ENCODE assay signal across 21 cellular contexts in the genomic region with DNA sequence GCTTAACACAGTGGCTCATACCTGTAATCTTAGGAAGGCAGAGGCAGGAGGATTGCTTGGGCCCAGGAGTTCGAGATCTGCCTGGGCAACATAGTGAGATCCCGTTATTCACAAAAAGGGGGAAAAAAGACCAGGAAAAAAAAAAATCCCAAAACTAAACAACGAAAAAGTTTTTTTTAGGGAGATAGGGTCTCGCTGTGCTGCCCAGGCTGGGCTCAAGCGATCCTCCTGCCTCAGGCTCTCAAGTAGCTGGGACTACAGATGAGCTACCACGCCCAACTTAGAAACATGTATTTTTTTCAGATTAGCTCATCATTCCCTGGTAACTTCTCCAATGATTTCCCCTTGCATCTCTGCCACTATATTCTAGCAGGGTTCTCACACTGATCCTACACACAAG. TPM values are rescaled to one million over a fixed set of nuclear protein-coding genes. Genes with fewer than 3 reads are reported as not detected.
DNase-seq lines count a peak whose midpoint lies in the region; ATAC-seq and TF ChIP-seq lines count a peak whose summit lies in the region.
"Had no signal": no experiment of that assay in that cellular context is flagged by ENCODE, and none has a peak within 500 bp of the region (broad histone marks: within the 10 kb centered on the region; RNA-seq: fewer than 3 reads in every experiment).

No MANE protein-coding gene starts in this region.

- 81% methylated on average over 6 of the region's 6 CpGs for WGBS in hepatocyte (ENCODE audit: low lambda C conversion rate, missing lambda C conversion rate)

- no peak overlapping the region for H2AFZ ChIP-seq in hepatocyte

- no peaks in the 10 kb centered on the region for H3K27me3 ChIP-seq in HL-60 (ENCODE audit: insufficient read depth, poor library complexity, severe bottlenecking)
- no peaks in the 10 kb centered on the region for H3K27me3 ChIP-seq in hepatocyte
- H3K27me3 ChIP-seq in rectal smooth muscle tissue (ENCODE audit: control insufficient read depth, insufficient read depth, low read length): peaks cover under 1% of the 10 kb centered on the region
- no peaks in the 10 kb centered on the region for H3K27me3 ChIP-seq in effector memory CD4-positive, alpha-beta T cell (replicated peaks; ENCODE audit: control insufficient read depth, insufficient read depth, low read length, poor library complexity, severe bottlenecking)
- H3K27me3 ChIP-seq: right lobe of liver had no signal

- H3K4me1 Mint-ChIP-seq in CD14-positive monocyte: peaks cover 44% of the 10 kb centered on the region

- H3K9me2 ChIP-seq in hepatocyte (replicated peaks; ENCODE audit: insufficient read depth): no peaks in the 10 kb centered on the region

- H3K27ac ChIP-seq in HL-60 (replicated peaks): peak overlapping the region; percentile 21; the same call in 1 of the 2 replicates
- peak overlapping the region; percentile 93 for H3K27ac ChIP-seq in hepatocyte
- H3K27ac ChIP-seq in rectal smooth muscle tissue (ENCODE audit: low read depth, low read length): peak overlapping the region; percentile 68
- H3K27ac ChIP-seq in effector memory CD4-positive, alpha-beta T cell (ENCODE audit: insufficient read depth, low read length, poor library complexity, severe bottlenecking): no peak overlapping the region
- H3K27ac ChIP-seq: right lobe of liver had no signal

- H3K27me3 Mint-ChIP-seq in CD14-positive monocyte (ENCODE audit: low read depth in 3 of 3): peaks cover 0 to 51% (median 0%) of the 10 kb centered on the region in 3 donors
- H3K27me3 Mint-ChIP-seq: activated naive CD4-positive, alpha-beta T cell treated with anti-CD3 and anti-CD28 coated beads, Interleukin-2, amount 10 ng/mL, durations not matched to agents 7 days and 5 days; CD4-positive, CD25-positive, alpha-beta regulatory T cell had no signal

- ATAC-seq in HG03469 (IDR thresholded peaks at IDR 0.05; ENCODE audit: unreplicated experiment): no peak
- ATAC-seq: right lobe of liver had no signal

- H3K4me1 ChIP-seq in hepatocyte (ENCODE audit: insufficient read depth): peaks cover 41% of the 10 kb centered on the region
- H3K4me1 ChIP-seq in rectal smooth muscle tissue (ENCODE audit: control insufficient read depth, insufficient read depth, low read length): peaks cover 22% of the 10 kb centered on the region
- no peaks in the 10 kb centered on the region for H3K4me1 ChIP-seq in effector memory CD4-positive, alpha-beta T cell (ENCODE audit: control insufficient read depth, insufficient read depth, low read length, poor library complexity, severe bottlenecking)
- H3K4me1 ChIP-seq: HAP-1 had no signal

- intact Hi-C loops in CD14-positive monocyte (cut with micrococcal nuclease): no loop called here

- DNase-seq in CD14-positive monocyte (ENCODE audit: low spot score) (no peak), HL-60 (ENCODE audit: low read depth in 1 of 2, low spot score in 1 of 2) (no peak), hepatocyte (ENCODE audit: low spot score) (no peak), GF-D8 (lab: John Stamatoyannopoulos, UW) (no peak), DMS153 (lab: John Stamatoyannopoulos, UW) (no peak)
- DNase-seq in effector memory CD4-positive, alpha-beta T cell: no peak
- DNase-seq: activated CD4-positive, CD25-positive, alpha-beta regulatory T cell; activated naive CD4-positive, alpha-beta T cell treated with anti-CD3 and anti-CD28 coated beads, Interleukin-2, amount 10 ng/mL, durations not matched to agents 7 days and 5 days; anterior cingulate cortex; caudate nucleus; CD4-positive, CD25-positive, alpha-beta regulatory T cell; dermis blood vessel endothelial cell; KG1; NCI-H146; NCI-H2171 treated with DMSO at 0.1 percent for 48 hours; right lobe of liver; T1000 had no signal

- H3K9ac ChIP-seq in rectal smooth muscle tissue (ENCODE audit: low read length): no peak overlapping the region

- TF ChIP-seq CTCF in CD14-positive monocyte (IDR thresholded peaks at IDR 0.05) (no peak), HL-60 (IDR thresholded peaks at IDR 0.05; ENCODE audit: insufficient read depth, low read length) (no peak), hepatocyte (IDR thresholded peaks at IDR 0.05; ENCODE audit: poor library complexity) (no peak)

- H3K4me3 Mint-ChIP-seq in CD14-positive monocyte: no peak overlapping the region
- H3K4me3 Mint-ChIP-seq: activated naive CD4-positive, alpha-beta T cell treated with anti-CD3 and anti-CD28 coated beads, Interleukin-2, amount 10 ng/mL, durations not matched to agents 7 days and 5 days; CD4-positive, CD25-positive, alpha-beta regulatory T cell had no signal

- H3K79me2 ChIP-seq in hepatocyte: peaks cover 42% of the 10 kb centered on the region

- H3K36me3 ChIP-seq in hepatocyte (replicated peaks; ENCODE audit: insufficient read depth, low read depth) (no peaks in the 10 kb centered on the region), rectal smooth muscle tissue (ENCODE audit: control insufficient read depth, insufficient read depth, low read length) (no peaks in the 10 kb centered on the region)
- peaks cover 14% of the 10 kb centered on the region for H3K36me3 ChIP-seq in effector memory CD4-positive, alpha-beta T cell (ENCODE audit: control insufficient read depth, insufficient read depth, low read length)
- H3K36me3 ChIP-seq: right lobe of liver had no signal

- H3K36me3 Mint-ChIP-seq in CD14-positive monocyte: peaks cover 43 to 47% of the 10 kb centered on the region in 2 donors

- H4K20me1 ChIP-seq in hepatocyte (ENCODE audit: insufficient read depth, poor library complexity, severe bottlenecking): no peaks in the 10 kb centered on the region

- no peak overlapping the region for H3K4me2 ChIP-seq in hepatocyte

- H3K9me3 ChIP-seq in hepatocyte (ENCODE audit: low read depth): no peaks in the 10 kb centered on the region
- H3K9me3 ChIP-seq in effector memory CD4-positive, alpha-beta T cell (ENCODE audit: control insufficient read depth, low read length): no peaks in the 10 kb centered on the region
- H3K9me3 ChIP-seq: HAP-1, right lobe of liver had no signal

- peak overlapping the region in 4 of 7 donors; percentile 30 to 95 (median 86) for H3K27ac Mint-ChIP-seq in CD14-positive monocyte
- H3K27ac Mint-ChIP-seq: activated naive CD4-positive, alpha-beta T cell treated with anti-CD3 and anti-CD28 coated beads, Interleukin-2, amount 10 ng/mL, durations not matched to agents 7 days and 5 days had no signal

- H3K9me3 Mint-ChIP-seq in CD14-positive monocyte: peaks cover 0 to 4% (median 0%) of the 10 kb centered on the region in 7 donors
- H3K9me3 Mint-ChIP-seq: activated naive CD4-positive, alpha-beta T cell treated with anti-CD3 and anti-CD28 coated beads, Interleukin-2, amount 10 ng/mL, durations not matched to agents 7 days and 5 days had no signal

- H3K4me3 ChIP-seq in HL-60 (replicated peaks; ENCODE audit: insufficient read depth, low read length): no peak overlapping the region
- no peak overlapping the region for H3K4me3 ChIP-seq in hepatocyte
- no peak overlapping the region for H3K4me3 ChIP-seq in rectal smooth muscle tissue (ENCODE audit: low read length)
- no peak overlapping the region for H3K4me3 ChIP-seq in effector memory CD4-positive, alpha-beta T cell (ENCODE audit: insufficient read depth, low read depth, low read length, poor library complexity, severe bottlenecking)
- H3K4me3 ChIP-seq: HAP-1, lung, right lobe of liver had no signal

RNA-seq across cellular contexts. Expression of a gene that starts 24.3 kb away (rescaled TPM):
- polyA plus RNA-seq in CD14-positive monocyte (10 to 100 TPM; 47.8 to 49.5 TPM), hepatocyte (99.4 and 112 TPM in 2 replicates)
- 44.1 TPM in 2 replicates for total RNA-seq in hepatocyte

RNA-seq across cellular contexts. Expression of a gene that starts 53.5 kb away (rescaled TPM):
- polyA plus RNA-seq in CD14-positive monocyte (1 to 10 TPM; 5.2 to 9.6 TPM), hepatocyte (19.4 and 21.1 TPM in 2 replicates)
- 18.1 and 18.3 TPM in 2 replicates for total RNA-seq in hepatocyte
